Comparison of ENCODE assay signal across 25 cellular contexts in genomic region chr2:219356834-219357233, GRCh38. TPM values are rescaled to one million over a fixed set of nuclear protein-coding genes. Genes with fewer than 3 reads are reported as not detected.
"Had no signal": no experiment of that assay in that cellular context is flagged by ENCODE, and none has a peak within 500 bp of the region (broad histone marks: within the 10 kb centered on the region; RNA-seq: fewer than 3 reads in every experiment).

No MANE protein-coding gene starts in this region.

- DNase-seq: activated B cell treated with CpG ODN at 0.5 μM for 24 hours; activated CD4-positive, alpha-beta T cell treated with anti-CD3 and anti-CD28 coated beads for 48 hours; activated CD8-positive, alpha-beta memory T cell treated with anti-CD3 and anti-CD28 coated beads, Interleukin-2, amount 50 U/mL, for 4 hours; activated CD8-positive, alpha-beta T cell treated with anti-CD3 and anti-CD28 coated beads, Interleukin-2, amount 10 ng/mL, durations not matched to agents 7 days and 5 days; activated effector memory CD4-positive, alpha-beta T cell treated with anti-CD3 and anti-CD28 coated beads, Interleukin-2, amount 50 U/mL, for 16 hours; activated naive CD8-positive, alpha-beta T cell treated with anti-CD3 and anti-CD28 coated beads, Interleukin-2, amount 10 ng/mL, durations not matched to agents 7 days and 5 days; activated T-cell treated with anti-CD3 and anti-CD28 coated beads, Interleukin-2, amount 50 U/mL, for 48 hours; cortex of kidney; effector memory CD4-positive, alpha-beta T cell; foreskin keratinocyte; glutamatergic neuron; hypothalamus; kidney; nucleus accumbens; posterior cingulate gyrus; small intestine; stimulated activated CD4-positive, alpha-beta T cell treated with anti-CD3 and anti-CD28 coated beads, Interleukin-4, amount 100 ng/mL, for 4 hours; stimulated activated CD8-positive, alpha-beta memory T cell treated with anti-CD3 and anti-CD28 coated beads, Interleukin-4, amount 100 ng/mL, for 48 hours; stimulated activated naive CD8-positive, alpha-beta T cell treated with anti-CD3 and anti-CD28 coated beads, Interleukin-15, amount 100 ng/mL, for 72 hours; T-helper 2 cell; testis; upper lobe of left lung had no signal

RNA-seq across cellular contexts. Expression of gene RESP18, which starts 24.3 kb away (rescaled TPM):
- total RNA-seq: activated B cell treated with CpG ODN at 0.5 μM for 24 hours; activated CD8-positive, alpha-beta T cell treated with anti-CD3 and anti-CD28 coated beads, Interleukin-2, amount 10 ng/mL, durations not matched to agents 7 days and 5 days; activated naive CD8-positive, alpha-beta T cell treated with anti-CD3 and anti-CD28 coated beads, Interleukin-2, amount 10 ng/mL, durations not matched to agents 7 days and 5 days; foreskin keratinocyte; kidney; liver; mesenteric fat pad; right atrium auricular region; upper lobe of left lung had no signal
- polyA plus RNA-seq: foreskin keratinocyte, liver had no signal

RNA-seq across cellular contexts. Expression of gene PTPRN, which starts 47.6 kb away (rescaled TPM):
- total RNA-seq: activated B cell treated with CpG ODN at 0.5 μM for 24 hours; activated naive CD8-positive, alpha-beta T cell treated with anti-CD3 and anti-CD28 coated beads, Interleukin-2, amount 10 ng/mL, durations not matched to agents 7 days and 5 days; foreskin keratinocyte; kidney; mesenteric fat pad had no signal
- polyA plus RNA-seq: foreskin keratinocyte, liver had no signal
